ENCODE assay signal across 1 cellular context in the genomic region with DNA sequence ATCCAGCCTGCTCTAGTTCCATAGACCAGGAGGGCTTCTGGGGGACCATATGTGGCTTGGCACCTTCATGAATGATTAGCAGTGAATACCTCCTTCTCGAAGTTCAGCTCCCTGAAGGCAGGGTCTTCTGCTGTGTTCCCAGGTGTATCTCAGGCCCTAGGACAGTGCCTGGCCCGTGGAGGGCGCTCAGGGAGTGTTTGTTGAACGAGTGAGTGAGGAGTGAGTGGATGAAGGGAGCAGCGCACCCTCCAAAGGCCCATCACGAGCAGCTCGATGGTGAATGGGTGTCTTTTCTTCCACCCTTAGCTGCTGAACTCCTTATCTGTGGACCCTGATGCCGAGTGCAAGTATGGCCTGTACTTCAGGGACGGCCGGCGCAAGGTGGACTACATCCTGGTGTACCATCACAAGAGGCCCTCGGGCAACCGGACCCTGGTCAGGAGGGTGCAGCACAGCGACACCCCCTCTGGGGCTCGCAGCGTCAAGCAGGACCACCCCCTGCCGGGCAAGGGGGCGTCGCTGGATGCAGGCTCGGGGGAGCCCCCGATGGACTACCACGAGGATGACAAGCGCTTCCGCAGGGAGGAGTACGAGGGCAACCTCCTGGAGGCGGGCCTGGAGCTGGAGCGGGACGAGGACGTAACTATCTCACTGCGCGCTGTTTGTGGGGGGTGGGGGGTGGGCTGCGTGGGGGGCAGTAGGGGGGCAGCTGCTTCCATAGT.
TF ChIP-seq lines count a peak whose summit lies in the region.

No MANE protein-coding gene starts in this region.

TF ChIP-seq in HepG2, 621 proteins besides CTCF, POLR2A, EP300 and RAD21:
- TF ChIP-seq TBL1XR1 (IDR thresholded peaks at IDR 0.05; ENCODE audit: borderline replicate concordance, low read length, partially characterized antibody) (no peak), ZC3H13 (CRISPR knock-in tag; IDR thresholded peaks at IDR 0.05) (no peak), STAG1 (CRISPR knock-in tag; IDR thresholded peaks at IDR 0.05) (peak; percentile 17; the same call in 1 of the 2 replicates)
